9 cellular contexts compared by ENCODE assay signal in the genomic region with DNA sequence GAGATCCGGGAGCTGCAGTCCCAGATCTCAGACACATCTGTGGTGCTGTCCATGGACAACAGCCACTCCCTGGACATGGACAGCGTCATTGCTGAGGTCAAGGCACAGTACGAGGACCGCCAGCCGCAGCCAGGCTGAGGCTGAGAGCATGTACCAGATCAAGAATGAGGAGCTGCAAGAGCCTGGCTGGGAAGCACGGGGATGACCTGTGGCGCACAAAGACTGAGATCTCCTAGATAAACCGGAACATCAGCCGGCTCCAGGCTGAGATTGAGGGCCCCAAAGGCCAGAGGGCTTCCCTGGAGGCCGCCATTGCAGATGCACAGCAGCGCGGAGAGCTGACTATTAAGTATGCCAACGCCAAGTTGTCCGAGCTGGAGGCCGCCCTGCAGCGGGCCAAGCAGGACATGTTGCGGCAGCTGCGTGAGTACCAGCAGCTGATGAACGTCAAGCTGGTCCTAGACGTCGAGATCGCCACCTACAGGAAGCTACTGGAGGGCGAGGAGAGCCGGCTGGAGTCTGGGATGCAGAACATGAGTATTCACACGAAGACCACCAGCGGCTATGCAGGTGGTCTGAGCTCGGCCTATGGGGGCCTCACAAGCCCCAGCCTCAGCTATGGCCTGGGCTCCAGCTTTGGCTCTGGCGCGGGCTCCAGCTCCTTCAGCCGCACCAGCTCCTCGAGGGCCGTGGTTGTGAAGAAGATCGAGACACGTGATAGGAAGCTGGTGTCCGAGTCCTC. TPM values are rescaled to one million over a fixed set of nuclear protein-coding genes. Genes with fewer than 3 reads are reported as not detected.
DNase-seq lines count a peak whose midpoint lies in the region; ATAC-seq and TF ChIP-seq lines count a peak whose summit lies in the region.
"Had no signal": no experiment of that assay in that cellular context is flagged by ENCODE, and none has a peak within 500 bp of the region (broad histone marks: within the 10 kb centered on the region; RNA-seq: fewer than 3 reads in every experiment).

No MANE protein-coding gene starts in this region.

- no peak overlapping the region for H3K4me3 ChIP-seq in A673 (ENCODE audit: low read depth, low read length, poor library complexity, severe bottlenecking)
- no peak overlapping the region for H3K4me3 ChIP-seq in trophoblast cell (ENCODE audit: low read depth, low read length)

- no peak overlapping the region for H3K18ac ChIP-seq in trophoblast cell (ENCODE audit: low read length)

- H2BK12ac ChIP-seq in trophoblast cell (ENCODE audit: low read length): no peak overlapping the region

- H3K79me2 ChIP-seq in trophoblast cell (ENCODE audit: control insufficient read depth, insufficient read depth, low read length, poor library complexity): no peaks in the 10 kb centered on the region

- no peak overlapping the region for H3K4me3 Mint-ChIP-seq in activated T-cell treated with anti-CD3 and anti-CD28 coated beads, Interleukin-2, amount 50 U/mL, for 24 hours

- intact Hi-C loops in A673 (cut with micrococcal nuclease; ENCODE audit: unreplicated experiment): loop anchor here (5.0 kb wide), 1 partner anchor 162 kb away; no protein-coding TSS in a partner anchor

- H3K9me3 ChIP-seq in A673 (ENCODE audit: low read depth, low read length, poor library complexity, severe bottlenecking) (no peaks in the 10 kb centered on the region), trophoblast cell (ENCODE audit: insufficient read depth, low read depth, low read length) (no peaks in the 10 kb centered on the region)

- H4K12ac ChIP-seq in trophoblast cell (ENCODE audit: low read depth, low read length): no peak overlapping the region

- H3K23ac ChIP-seq in trophoblast cell (ENCODE audit: low read length): no peak overlapping the region

- H3K4me2 ChIP-seq in trophoblast cell (ENCODE audit: low read length): no peak overlapping the region

- no peak overlapping the region for H4K8ac ChIP-seq in trophoblast cell (ENCODE audit: low read depth, low read length)

- H2BK5ac ChIP-seq in trophoblast cell (ENCODE audit: low read depth, low read length, poor library complexity): no peak overlapping the region

- no peak overlapping the region for H3K4ac ChIP-seq in trophoblast cell (ENCODE audit: low read depth, low read length)

- H2AFZ ChIP-seq in trophoblast cell (ENCODE audit: insufficient read depth, low read length, poor library complexity): no peak overlapping the region

- TF ChIP-seq CTCF in A673 (conservative IDR thresholded peaks at IDR 0.05; ENCODE audit: low read depth, low read length) (peak; percentile 80), GM12874 (IDR thresholded peaks at IDR 0.05; ENCODE audit: insufficient read depth, low read depth, low read length) (peak; percentile 73)

- no peak overlapping the region for H3K9ac ChIP-seq in trophoblast cell (ENCODE audit: low read length)

- H3K14ac ChIP-seq in trophoblast cell (ENCODE audit: low read length): no peak overlapping the region

- no peaks in the 10 kb centered on the region for H3K79me1 ChIP-seq in trophoblast cell (ENCODE audit: low read length)

- no peak overlapping the region for H2BK120ac ChIP-seq in trophoblast cell (ENCODE audit: insufficient read depth, low read length, poor library complexity)

- H3K4me1 Mint-ChIP-seq in activated T-cell treated with anti-CD3 and anti-CD28 coated beads, Interleukin-2, amount 50 U/mL, for 24 hours (ENCODE audit: low read depth): peaks cover 6% of the 10 kb centered on the region

- DNase-seq in A673 (ENCODE audit: low spot score): peak; percentile 76
- DNase-seq in NCI-H526 treated with DMSO at 0.1 percent for 48 hours (lab: John Stamatoyannopoulos, UW): peak; percentile 85
- DNase-seq in activated T-cell treated with anti-CD3 and anti-CD28 coated beads, Interleukin-2, amount 50 U/mL, for 24 hours: peak; percentile 50
- DNase-seq in globus pallidus (ENCODE audit: low spot score): peak; percentile 54
- DNase-seq in trophoblast cell: peak; percentile 67 to 82
- DNase-seq in cortex of kidney (lab: John Stamatoyannopoulos, UW): no peak

- no peak for ATAC-seq in HG03565 (IDR thresholded peaks at IDR 0.05; ENCODE audit: unreplicated experiment)

- CTCF ChIA-PET in A673 (lab: Charles Lee): interaction anchor here (0.5 to 1.1 kb wide), 4 partner anchors 16 to 388 kb away, joined by 3 to 5 read pairs (median 3); no protein-coding TSS in a partner anchor

- H3K9me3 Mint-ChIP-seq in activated T-cell treated with anti-CD3 and anti-CD28 coated beads, Interleukin-2, amount 50 U/mL, for 24 hours: no peaks in the 10 kb centered on the region

- no peak overlapping the region for H3K27ac Mint-ChIP-seq in activated T-cell treated with anti-CD3 and anti-CD28 coated beads, Interleukin-2, amount 50 U/mL, for 24 hours

- H4K91ac ChIP-seq in trophoblast cell (ENCODE audit: low read depth, low read length): no peak overlapping the region

- POLR2A ChIA-PET in A673 (lab: Charles Lee; ENCODE audit: low non-redundant PET): no interaction called here

- no peaks in the 10 kb centered on the region for H3K36me3 ChIP-seq in A673 (ENCODE audit: insufficient read depth, low read length, poor library complexity, severe bottlenecking)
- no peaks in the 10 kb centered on the region for H3K36me3 ChIP-seq in trophoblast cell (ENCODE audit: control insufficient read depth in 1 of 2, insufficient read depth in 2 of 2, low read length in 2 of 2)

- H3K27me3 ChIP-seq in A673 (replicated peaks; ENCODE audit: insufficient read depth, low read depth, low read length, poor library complexity) (no peaks in the 10 kb centered on the region), trophoblast cell (ENCODE audit: insufficient read depth, low read length) (no peaks in the 10 kb centered on the region)

- no CpG with 5 or more reads among the region's 35 CpGs for WGBS in trophoblast cell (ENCODE audit: extremely low coverage, insufficient coverage, insufficient read length)

- H3K27ac ChIP-seq in A673 (ENCODE audit: low read depth, low read length, poor library complexity, severe bottlenecking) (no peak overlapping the region), trophoblast cell (ENCODE audit: low read depth, low read length) (no peak overlapping the region)

- no peaks in the 10 kb centered on the region for H3K36me3 Mint-ChIP-seq in activated T-cell treated with anti-CD3 and anti-CD28 coated beads, Interleukin-2, amount 50 U/mL, for 24 hours (ENCODE audit: low read depth)

- peaks cover 10% of the 10 kb centered on the region for H3K4me1 ChIP-seq in A673 (ENCODE audit: insufficient read depth, low read length, poor library complexity, severe bottlenecking)
- H3K4me1 ChIP-seq in trophoblast cell (ENCODE audit: control insufficient read depth in 1 of 2, insufficient read depth in 2 of 2, low read length in 2 of 2): no peaks in the 10 kb centered on the region

- BruUV-seq in A673 (replicated peaks; lab: Mats Ljungman, UMichigan): no TSS peak

- H2AK5ac ChIP-seq in trophoblast cell (ENCODE audit: low read length): no peak overlapping the region

- peaks cover 30% of the 10 kb centered on the region for H3K27me3 Mint-ChIP-seq in activated T-cell treated with anti-CD3 and anti-CD28 coated beads, Interleukin-2, amount 50 U/mL, for 24 hours

RNA-seq across cellular contexts. Expression of a gene that starts 25.5 kb away (rescaled TPM):
- total RNA-seq in A673 (2021): not detected in 2 replicates
- not detected in 2 replicates for polyA plus RNA-seq in trophoblast cell (2013)
- polyA plus RNA-seq: esophagus had no signal

RNA-seq across cellular contexts. Expression of a gene that starts 28.6 kb away (rescaled TPM):
- 25.3 and 32.3 TPM in 2 replicates for total RNA-seq in A673 (2021)
- 8.7 and 8.8 TPM in 2 replicates for polyA plus RNA-seq in trophoblast cell (2013)
